ENCODE assay signal across 10 cellular contexts in the genomic region with DNA sequence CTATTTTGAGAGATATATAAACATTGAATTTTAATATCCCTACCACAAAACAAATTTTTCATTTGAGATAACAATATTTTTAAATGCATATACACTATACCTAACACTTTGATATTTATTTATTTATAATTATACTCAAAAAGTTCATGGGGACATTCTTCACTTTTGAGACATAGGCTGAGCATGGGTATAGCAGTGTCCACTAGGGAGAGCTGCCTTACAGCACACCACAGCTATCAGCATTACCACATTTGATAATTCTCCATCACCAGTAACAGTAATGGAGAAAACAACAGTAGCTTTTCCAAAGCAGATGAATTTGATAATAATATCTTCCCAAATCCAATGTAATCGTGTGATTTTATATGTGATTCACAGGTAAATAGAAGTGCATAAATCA.
A peak's percentile ranks its signal among the peaks of the same experiment; 100 is the strongest.
DNase-seq lines count a peak whose midpoint lies in the region; ATAC-seq and TF ChIP-seq lines count a peak whose summit lies in the region.
"Had no signal": no experiment of that assay in that cellular context is flagged by ENCODE, and none has a peak within 500 bp of the region (broad histone marks: within the 10 kb centered on the region; RNA-seq: fewer than 3 reads in every experiment).

No MANE protein-coding gene starts in this region.

- H3K4me1 ChIP-seq in DND-41 (ENCODE audit: insufficient read depth, low read length), result no peaks in the 10 kb centered on the region
- peaks cover 9% of the 10 kb centered on the region for H3K4me1 ChIP-seq in adipocyte (ENCODE audit: control insufficient read depth, insufficient read depth, low read length)
- H3K4me1 ChIP-seq in right lobe of liver, result no peaks in the 10 kb centered on the region

- DNase-seq in DND-41, result no peak
- peak; percentile 1 for DNase-seq in adipocyte (ENCODE audit: low read depth)
- DNase-seq in right lobe of liver, result no peak
- DNase-seq in superior temporal gyrus (ENCODE audit: extremely low spot score), result no peak
- no peak for DNase-seq in DMS79 (lab: John Stamatoyannopoulos, UW)
- DNase-seq: activated CD8-positive, alpha-beta memory T cell treated with anti-CD3 and anti-CD28 coated beads, Interleukin-2, amount 10 ng/mL, durations not matched to agents 7 days and 5 days; stimulated activated CD4-positive, alpha-beta T cell treated with anti-CD3 and anti-CD28 coated beads, Interleukin-15, amount 100 ng/mL, for 24 hours had no signal

- ATAC-seq in DND-41 (ENCODE audit: insufficient read depth, low read depth) (no peak), HG03095 (IDR thresholded peaks at IDR 0.05; ENCODE audit: unreplicated experiment) (peak; percentile 61), right lobe of liver (peak in 2 of 4 donors; percentile 50 to 56), HG03469 (IDR thresholded peaks at IDR 0.05; ENCODE audit: unreplicated experiment) (no peak), GM19328 (IDR thresholded peaks at IDR 0.05; ENCODE audit: unreplicated experiment) (no peak)
- ATAC-seq: activated CD8-positive, alpha-beta memory T cell treated with anti-CD3 and anti-CD28 coated beads, Interleukin-2, amount 10 ng/mL, durations not matched to agents 7 days and 5 days had no signal

- no peak overlapping the region for H2AFZ ChIP-seq in DND-41 (ENCODE audit: low read depth, low read length)

- WGBS in right lobe of liver (ENCODE audit: insufficient coverage, low coverage, low lambda C conversion rate, missing lambda C conversion rate), result 26% methylated on average over 1 of the region's 1 CpG

- H3K4me2 ChIP-seq in DND-41 (ENCODE audit: insufficient read depth, low read length), result no peak overlapping the region

- TF ChIP-seq CTCF in DND-41 (IDR thresholded peaks at IDR 0.05; ENCODE audit: borderline replicate concordance, extremely low read depth, low read length, poor library complexity, severe bottlenecking) (peak; percentile 5), right lobe of liver (IDR thresholded peaks at IDR 0.05) (peak; percentile 11 to 39 (median 34))

- TF ChIP-seq POLR2A in right lobe of liver (IDR thresholded peaks at IDR 0.05), result no peak

- H3K27me3 ChIP-seq in DND-41 (ENCODE audit: insufficient read depth, low read length, poor library complexity), result no peaks in the 10 kb centered on the region
- H3K27me3 ChIP-seq in adipocyte (replicated peaks; ENCODE audit: control insufficient read depth, insufficient read depth, low read length), result no peaks in the 10 kb centered on the region
- no peaks in the 10 kb centered on the region for H3K27me3 ChIP-seq in right lobe of liver

- H3K9me3 ChIP-seq in DND-41 (ENCODE audit: insufficient read depth, low read length, severe bottlenecking), result no peaks in the 10 kb centered on the region
- no peaks in the 10 kb centered on the region for H3K9me3 ChIP-seq in adipocyte (ENCODE audit: control insufficient read depth, low read length)
- H3K9me3 ChIP-seq in right lobe of liver, result no peaks in the 10 kb centered on the region

- H4K20me1 ChIP-seq in DND-41 (ENCODE audit: insufficient read depth, low read length), result no peaks in the 10 kb centered on the region

- no peak overlapping the region for H3K27ac ChIP-seq in DND-41 (ENCODE audit: low read length)
- no peak overlapping the region for H3K27ac ChIP-seq in right lobe of liver

- intact Hi-C loops in right lobe of liver (cut with DNase I), result no loop called here

- no peaks in the 10 kb centered on the region for H3K79me2 ChIP-seq in DND-41 (ENCODE audit: insufficient read depth, low read length)

- H3K4me3 ChIP-seq in DND-41 (ENCODE audit: low read depth in 1 of 2, low read length in 2 of 2) (no peak overlapping the region), adipocyte (ENCODE audit: low read length) (no peak overlapping the region), right lobe of liver (no peak overlapping the region)

- H3K36me3 ChIP-seq in DND-41 (ENCODE audit: insufficient read depth, low read length) (no peaks in the 10 kb centered on the region), adipocyte (ENCODE audit: control insufficient read depth, insufficient read depth, low read length, severe bottlenecking) (no peaks in the 10 kb centered on the region), right lobe of liver (no peaks in the 10 kb centered on the region)

- H3K9ac ChIP-seq in DND-41 (ENCODE audit: low read depth, low read length), result no peak overlapping the region
- no peak overlapping the region for H3K9ac ChIP-seq in adipocyte (ENCODE audit: low read length)
